In genomic region chr3:58323795-58324674, GRCh38 we compare ENCODE assay signal across 11 cellular contexts. TPM values are rescaled to one million over a fixed set of nuclear protein-coding genes. Genes with fewer than 3 reads are reported as not detected.
DNase-seq lines count a peak whose midpoint lies in the region; ATAC-seq and TF ChIP-seq lines count a peak whose summit lies in the region.
"Had no signal": no experiment of that assay in that cellular context is flagged by ENCODE, and none has a peak within 500 bp of the region (broad histone marks: within the 10 kb centered on the region; RNA-seq: fewer than 3 reads in every experiment).

No MANE protein-coding gene starts in this region.

- H3K9me3 Mint-ChIP-seq in activated naive CD4-positive, alpha-beta T cell treated with anti-CD3 and anti-CD28 coated beads, Interleukin-2, amount 50 U/mL, for 72 hours: no peaks in the 10 kb centered on the region
- no peaks in the 10 kb centered on the region for H3K9me3 Mint-ChIP-seq in memory B cell

- H3K4me3 ChIP-seq in esophagus muscularis mucosa: no peak overlapping the region
- H3K4me3 ChIP-seq: skin epidermis had no signal

- DNase-seq in stimulated activated CD4-positive, alpha-beta T cell treated with anti-CD3 and anti-CD28 coated beads, Interleukin-4, amount 100 ng/mL, for 24 hours: peak; percentile 32
- no peak for DNase-seq in stimulated activated CD4-positive, alpha-beta T cell treated with anti-CD3 and anti-CD28 coated beads, Interleukin-2, amount 100 ng/mL, for 24 hours
- no peak for DNase-seq in activated naive CD4-positive, alpha-beta T cell treated with anti-CD3 and anti-CD28 coated beads, Interleukin-2, amount 50 U/mL, for 72 hours (ENCODE audit: low spot score in 2 of 2)
- DNase-seq in memory B cell (ENCODE audit: low spot score in 2 of 2) (no peak), anterior cingulate cortex (lab: John Stamatoyannopoulos, UW) (no peak), mucosa of gallbladder (ENCODE audit: low spot score) (no peak), esophagus muscularis mucosa (ENCODE audit: extremely low spot score) (no peak)
- DNase-seq in activated effector memory CD4-positive, alpha-beta T cell treated with anti-CD3 and anti-CD28 coated beads, Interleukin-2, amount 50 U/mL, for 16 hours: no peak
- DNase-seq: AML-193, NCI-H2227 treated with DMSO at 0.1 percent for 48 hours had no signal

- peak overlapping the region in 1 of 4 donors; percentile 16 for H3K27ac ChIP-seq in esophagus muscularis mucosa (replicated peaks in 1 of 4)

- peaks cover 0 to 9% (median 4%) of the 10 kb centered on the region in 4 donors for H3K36me3 ChIP-seq in esophagus muscularis mucosa

- peak; percentile 81 to 88 for ATAC-seq in activated naive CD4-positive, alpha-beta T cell treated with anti-CD3 and anti-CD28 coated beads, Interleukin-2, amount 50 U/mL, for 72 hours
- peak; percentile 52 for ATAC-seq in memory B cell (ENCODE audit: low read depth)

- no peaks in the 10 kb centered on the region for H3K36me3 Mint-ChIP-seq in activated naive CD4-positive, alpha-beta T cell treated with anti-CD3 and anti-CD28 coated beads, Interleukin-2, amount 50 U/mL, for 72 hours
- H3K36me3 Mint-ChIP-seq in memory B cell: no peaks in the 10 kb centered on the region

- H3K9me3 ChIP-seq in esophagus muscularis mucosa: peaks cover 0 to 3% (median 0%) of the 10 kb centered on the region in 4 donors

- H3K27me3 Mint-ChIP-seq in memory B cell: no peaks in the 10 kb centered on the region

- no peaks in the 10 kb centered on the region for H3K27me3 ChIP-seq in esophagus muscularis mucosa

- no peak for TF ChIP-seq POLR2A in esophagus muscularis mucosa (IDR thresholded peaks at IDR 0.05; ENCODE audit: low read depth)

- no peak overlapping the region for H3K4me3 Mint-ChIP-seq in memory B cell

- intact Hi-C loops in esophagus muscularis mucosa (cut with DNase I): loop anchor here (5.0 kb wide), 2 partner anchors 93 to 208 kb away; no protein-coding TSS in a partner anchor

- no peak for TF ChIP-seq CTCF in esophagus muscularis mucosa (IDR thresholded peaks at IDR 0.05)

- 68% methylated on average over 1 of the region's 1 CpG for WGBS in esophagus muscularis mucosa

- H3K4me1 Mint-ChIP-seq in memory B cell: peaks cover 29% of the 10 kb centered on the region

- peaks cover 6 to 27% (median 19%) of the 10 kb centered on the region in 4 donors for H3K4me1 ChIP-seq in esophagus muscularis mucosa

- H3K27ac Mint-ChIP-seq in activated naive CD4-positive, alpha-beta T cell treated with anti-CD3 and anti-CD28 coated beads, Interleukin-2, amount 50 U/mL, for 72 hours: peak overlapping the region; percentile 81 to 87
- peak overlapping the region; percentile 85 for H3K27ac Mint-ChIP-seq in memory B cell

- TF ChIP-seq EP300 in esophagus muscularis mucosa (IDR thresholded peaks at IDR 0.05): no peak

RNA-seq across cellular contexts. Expression of gene PXK, which starts 8.7 kb away (rescaled TPM):
- 10 to 100 TPM; 15.0 to 27.4 TPM for total RNA-seq in activated naive CD4-positive, alpha-beta T cell treated with anti-CD3 and anti-CD28 coated beads, Interleukin-2, amount 50 U/mL, for 72 hours
- total RNA-seq in mucosa of gallbladder: 23.2 TPM
- 10 to 100 TPM; 28.2 to 35.3 (median 30.3) TPM for total RNA-seq in esophagus muscularis mucosa

RNA-seq across cellular contexts. Expression of gene HTD2, which starts 17.7 kb away (rescaled TPM):
- 10 to 100 TPM in 1 of 2 donors, 1 to 10 TPM in 1; 8.5 to 10.3 TPM for total RNA-seq in activated naive CD4-positive, alpha-beta T cell treated with anti-CD3 and anti-CD28 coated beads, Interleukin-2, amount 50 U/mL, for 72 hours
- total RNA-seq in mucosa of gallbladder (10.6 TPM), esophagus muscularis mucosa (10 to 100 TPM in 2 of 4 donors, 1 to 10 TPM in 2; 7.5 to 12.3 (median 10.4) TPM)

RNA-seq across cellular contexts. Expression of gene RPP14, which starts 18.0 kb away (rescaled TPM):
- total RNA-seq in activated naive CD4-positive, alpha-beta T cell treated with anti-CD3 and anti-CD28 coated beads, Interleukin-2, amount 50 U/mL, for 72 hours: 10 to 100 TPM; 14.7 to 16.8 TPM
- total RNA-seq in mucosa of gallbladder: 13.7 TPM
- total RNA-seq in esophagus muscularis mucosa: 10 to 100 TPM in 3 of 4 donors, 1 to 10 TPM in 1; 9.1 to 16.0 (median 10.4) TPM
